ENCODE assay signal across 8 cellular contexts in genomic region chr17:7014261-7014994, GRCh38. TPM values are rescaled to one million over a fixed set of nuclear protein-coding genes. Genes with fewer than 3 reads are reported as not detected.
DNase-seq lines count a peak whose midpoint lies in the region; ATAC-seq and TF ChIP-seq lines count a peak whose summit lies in the region.

No MANE protein-coding gene starts in this region.

- POLR2A ChIA-PET in activated CD4-positive, alpha-beta T cell treated with anti-CD3 and anti-CD28 coated beads for 36 hours (lab: Charles Lee) = no interaction called here

- H3K27me3 ChIP-seq in BLaER1 = no peaks in the 10 kb centered on the region

- peak overlapping the region; percentile 100 for H3K27ac ChIP-seq in BLaER1

- H3K4me1 ChIP-seq in BLaER1 = peaks cover 76% of the 10 kb centered on the region

- H3K36me3 Mint-ChIP-seq in activated CD4-positive, alpha-beta T cell treated with anti-CD3 and anti-CD28 coated beads for 36 hours (ENCODE audit: low read depth) = peaks cover 32% of the 10 kb centered on the region

- H3K4me2 ChIP-seq in BLaER1 = peak overlapping the region; percentile 92

- H3K9me3 ChIP-seq in BLaER1 = no peaks in the 10 kb centered on the region

- DNase-seq in NCI-H446 treated with DMSO at 0.1 percent for 48 hours (lab: John Stamatoyannopoulos, UW) = peak; percentile 87
- peak; percentile 99 for DNase-seq in activated CD4-positive, alpha-beta T cell treated with anti-CD3 and anti-CD28 coated beads for 36 hours
- DNase-seq in choroid plexus epithelial cell (ENCODE audit: low read depth) = peak; percentile 98
- DNase-seq in left kidney (ENCODE audit: low read depth, low spot score) = peak; percentile 99
- DNase-seq in stimulated activated CD4-positive, alpha-beta T cell treated with anti-CD3 and anti-CD28 coated beads, Interleukin-1b, Interleukin-23, amount 100 ng/mL, for 48 hours = peak; percentile 98

- H3K27me3 Mint-ChIP-seq in activated CD4-positive, alpha-beta T cell treated with anti-CD3 and anti-CD28 coated beads for 36 hours = no peaks in the 10 kb centered on the region

- peaks cover 15% of the 10 kb centered on the region for H3K36me3 ChIP-seq in BLaER1

- no peaks in the 10 kb centered on the region for H3K9me3 Mint-ChIP-seq in activated CD4-positive, alpha-beta T cell treated with anti-CD3 and anti-CD28 coated beads for 36 hours (ENCODE audit: low read depth)

- peak; percentile 81 for ATAC-seq in HG03432 (IDR thresholded peaks at IDR 0.05; ENCODE audit: unreplicated experiment)
- ATAC-seq in activated CD4-positive, alpha-beta T cell treated with anti-CD3 and anti-CD28 coated beads for 36 hours = peak; percentile 88

- peaks cover 54% of the 10 kb centered on the region for H3K4me1 Mint-ChIP-seq in activated CD4-positive, alpha-beta T cell treated with anti-CD3 and anti-CD28 coated beads for 36 hours

- H4K20me1 ChIP-seq in BLaER1 = peaks cover 9% of the 10 kb centered on the region

- CTCF ChIA-PET in activated CD4-positive, alpha-beta T cell treated with anti-CD3 and anti-CD28 coated beads for 36 hours (lab: Charles Lee) = interaction anchor here (1.1 kb wide), 1 partner anchor 371 kb away, joined by 4 read pairs; no protein-coding TSS in a partner anchor

- H3K4me3 ChIP-seq in BLaER1 (peak overlapping the region; percentile 95), choroid plexus epithelial cell (ENCODE audit: low read depth, low read length) (peak overlapping the region; percentile 99)

- peak; percentile 55 for TF ChIP-seq CTCF in choroid plexus epithelial cell (conservative IDR thresholded peaks at IDR 0.05; ENCODE audit: low read depth, low read length)

- intact Hi-C loops in activated CD4-positive, alpha-beta T cell treated with anti-CD3 and anti-CD28 coated beads for 36 hours (cut with DNase I, micrococcal nuclease) = loop anchor here (1.0 to 10.0 kb wide), 14 partner anchors 9 to 1528 kb away; partner anchors contain the start of genes BCL6B (in 1 of the 2), C17orf100 (in 1 of the 2), DERL2 (in 1 of the 2) and EIF5A (in 1 of the 2)

- peak overlapping the region; percentile 99 for H3K9ac ChIP-seq in BLaER1

- TF ChIP-seq POLR2A in GM19193 (IDR thresholded peaks at IDR 0.05; ENCODE audit: extremely low read depth, insufficient read depth, insufficient read length) = peak; percentile 92

- peak overlapping the region; percentile 99 for H3K27ac Mint-ChIP-seq in activated CD4-positive, alpha-beta T cell treated with anti-CD3 and anti-CD28 coated beads for 36 hours

- peak overlapping the region; percentile 92 for H3K4me3 Mint-ChIP-seq in activated CD4-positive, alpha-beta T cell treated with anti-CD3 and anti-CD28 coated beads for 36 hours

RNA-seq across cellular contexts. Expression of gene RNASEK, which starts 2.0 kb away (rescaled TPM):
- 100 to 1,000 TPM; 112 to 145 TPM for total RNA-seq in activated CD4-positive, alpha-beta T cell treated with anti-CD3 and anti-CD28 coated beads for 36 hours

RNA-seq across cellular contexts. Expression of gene BCL6B, which starts 8.4 kb away (rescaled TPM):
- under 1 TPM; 0.27 to 0.46 TPM for total RNA-seq in activated CD4-positive, alpha-beta T cell treated with anti-CD3 and anti-CD28 coated beads for 36 hours

RNA-seq across cellular contexts. Expression of gene ALOX12, which starts 18.6 kb away (rescaled TPM):
- not detected for total RNA-seq in activated CD4-positive, alpha-beta T cell treated with anti-CD3 and anti-CD28 coated beads for 36 hours

RNA-seq across cellular contexts. Expression of gene SLC16A13, which starts 21.4 kb away (rescaled TPM):
- 1 to 10 TPM; 8.3 to 9.6 TPM for total RNA-seq in activated CD4-positive, alpha-beta T cell treated with anti-CD3 and anti-CD28 coated beads for 36 hours

RNA-seq across cellular contexts. Expression of gene SLC16A11, which starts 29.5 kb away (rescaled TPM):
- total RNA-seq in activated CD4-positive, alpha-beta T cell treated with anti-CD3 and anti-CD28 coated beads for 36 hours = 1 to 10 TPM; 1.2 to 1.5 TPM

Comparison
In these comparisons a context has a peak if more than half of its experiments do, and no peak if none do; other contexts are left out.
1. Peak in every context shown above with its lines: DNase-seq, ATAC-seq, H3K4me3 ChIP-seq and H3K27ac ChIP-seq.